ENCODE assay signal across 12 cellular contexts in genomic region chr15:74007820-74008371, GRCh38. TPM values are rescaled to one million over a fixed set of nuclear protein-coding genes. Genes with fewer than 3 reads are reported as not detected.
DNase-seq lines count a peak whose midpoint lies in the region; ATAC-seq and TF ChIP-seq lines count a peak whose summit lies in the region.
"Had no signal": no experiment of that assay in that cellular context is flagged by ENCODE, and none has a peak within 500 bp of the region (broad histone marks: within the 10 kb centered on the region; RNA-seq: fewer than 3 reads in every experiment).

No MANE protein-coding gene starts in this region.

- H3K4me1 Mint-ChIP-seq in activated naive CD4-positive, alpha-beta T cell treated with anti-CD3 and anti-CD28 coated beads, Interleukin-2, amount 50 U/mL, for 24 hours: peaks cover 60% of the 10 kb centered on the region
- peaks cover 38 to 76% (median 71%) of the 10 kb centered on the region in 4 donors for H3K4me1 Mint-ChIP-seq in naive thymus-derived CD8-positive, alpha-beta T cell

- peaks cover 5% of the 10 kb centered on the region for H3K9me3 Mint-ChIP-seq in activated naive CD4-positive, alpha-beta T cell treated with anti-CD3 and anti-CD28 coated beads, Interleukin-2, amount 50 U/mL, for 24 hours
- peaks cover 0 to 4% (median 0%) of the 10 kb centered on the region in 9 donors for H3K9me3 Mint-ChIP-seq in naive thymus-derived CD8-positive, alpha-beta T cell

- no peak for ATAC-seq in Right ventricle myocardium inferior
- ATAC-seq in naive thymus-derived CD8-positive, alpha-beta T cell: peak; percentile 82 to 89
- ATAC-seq in aorta (ENCODE audit: low FRiP score): peak; percentile 28
- ATAC-seq in GM19351 (IDR thresholded peaks at IDR 0.05; ENCODE audit: unreplicated experiment): no peak

- WGBS in aorta, 2 donors: 84 to 89% methylated on average over 5 of the region's 5 CpGs

- peaks cover 25% of the 10 kb centered on the region for H3K36me3 Mint-ChIP-seq in activated naive CD4-positive, alpha-beta T cell treated with anti-CD3 and anti-CD28 coated beads, Interleukin-2, amount 50 U/mL, for 24 hours
- peaks cover 9 to 70% (median 45%) of the 10 kb centered on the region in 3 donors for H3K36me3 Mint-ChIP-seq in naive thymus-derived CD8-positive, alpha-beta T cell

- peaks cover 82% of the 10 kb centered on the region for H3K4me1 ChIP-seq in left ventricle myocardium inferior
- peaks cover 0 to 1% of the 10 kb centered on the region in 2 donors for H3K4me1 ChIP-seq in aorta (ENCODE audit: control insufficient read depth in 1 of 2, insufficient read depth in 2 of 2, low read length in 2 of 2)

- peak overlapping the region; percentile 69 for H3K4me3 Mint-ChIP-seq in activated naive CD4-positive, alpha-beta T cell treated with anti-CD3 and anti-CD28 coated beads, Interleukin-2, amount 50 U/mL, for 24 hours
- peak overlapping the region; percentile 42 to 82 (median 70) for H3K4me3 Mint-ChIP-seq in naive thymus-derived CD8-positive, alpha-beta T cell
- H3K4me3 Mint-ChIP-seq: neural crest cell had no signal

- no peak for TF ChIP-seq CTCF in left ventricle myocardium inferior (IDR thresholded peaks at IDR 0.05; ENCODE audit: borderline replicate concordance)

- POLR2A ChIA-PET in naive thymus-derived CD8-positive, alpha-beta T cell (lab: Charles Lee): interaction anchor here (0.9 to 3.3 kb wide), 4 partner anchors 12 to 30 kb away, joined by 3 to 28 read pairs (median 5); partner anchors contain the start of genes PML and STOML1

- H3K9me3 ChIP-seq in left ventricle myocardium inferior (replicated peaks) (no peaks in the 10 kb centered on the region), aorta (ENCODE audit: control insufficient read depth, low read length) (no peaks in the 10 kb centered on the region)

- no peak overlapping the region for H3K4me3 ChIP-seq in left ventricle myocardium inferior
- H3K4me3 ChIP-seq in aorta (ENCODE audit: low read length in 2 of 2): no peak overlapping the region

- H3K27me3 ChIP-seq in left ventricle myocardium inferior (ENCODE audit: low read depth) (no peaks in the 10 kb centered on the region), aorta (ENCODE audit: control insufficient read depth in 1 of 2, insufficient read depth in 2 of 2, low read length in 1 of 2) (no peaks in the 10 kb centered on the region)

- DNase-seq in left ventricle myocardium inferior (no peak), Right ventricle myocardium inferior (ENCODE audit: missing footprints) (no peak), aorta (no peak), retina (no peak)
- peak in 3 of 10 donors; percentile 19 to 46 (median 34) for DNase-seq in naive thymus-derived CD8-positive, alpha-beta T cell
- no peak for DNase-seq in stimulated activated CD4-positive, alpha-beta T cell treated with anti-CD3 and anti-CD28 coated beads, Interleukin-2, amount 100 ng/mL, for 48 hours
- DNase-seq: cortex of kidney; hippocampal formation; stimulated activated CD4-positive, alpha-beta T cell treated with anti-CD3 and anti-CD28 coated beads, Interleukin-4, amount 100 ng/mL, for 24 hours had no signal

- H3K36me3 ChIP-seq in left ventricle myocardium inferior (peaks cover 28% of the 10 kb centered on the region), aorta (ENCODE audit: control insufficient read depth in 1 of 2, insufficient read depth in 2 of 2, low read length in 1 of 2) (peaks cover 0 to 5% of the 10 kb centered on the region in 2 donors)

- peak overlapping the region; percentile 67 for H3K27ac ChIP-seq in left ventricle myocardium inferior (replicated peaks)
- peak overlapping the region in 1 of 2 donors; percentile 45 for H3K27ac ChIP-seq in aorta (ENCODE audit: low read depth in 1 of 2, low read length in 2 of 2)

- H3K27me3 Mint-ChIP-seq in activated naive CD4-positive, alpha-beta T cell treated with anti-CD3 and anti-CD28 coated beads, Interleukin-2, amount 50 U/mL, for 24 hours: no peaks in the 10 kb centered on the region
- H3K27me3 Mint-ChIP-seq in naive thymus-derived CD8-positive, alpha-beta T cell: no peaks in the 10 kb centered on the region

- intact Hi-C loops in left ventricle myocardium inferior (cut with micrococcal nuclease): no loop called here
- intact Hi-C loops in Right ventricle myocardium inferior (cut with DNase I): no loop called here
- intact Hi-C loops in aorta (cut with DNase I): no loop called here

- H3K27ac Mint-ChIP-seq in activated naive CD4-positive, alpha-beta T cell treated with anti-CD3 and anti-CD28 coated beads, Interleukin-2, amount 50 U/mL, for 24 hours: peak overlapping the region; percentile 92
- H3K27ac Mint-ChIP-seq in naive thymus-derived CD8-positive, alpha-beta T cell: peak overlapping the region; percentile 56 to 96 (median 89)

RNA-seq across cellular contexts. Expression of gene PML, which starts 13.4 kb away (rescaled TPM):
- total RNA-seq in left ventricle myocardium inferior (19.1 TPM), Right ventricle myocardium inferior (22.3 TPM), aorta (10 to 100 TPM; 72.6 to 91.9 TPM)
- total RNA-seq in naive thymus-derived CD8-positive, alpha-beta T cell: 10 to 100 TPM; 53.1 to 57.9 TPM
- polyA plus RNA-seq in naive thymus-derived CD8-positive, alpha-beta T cell: 10 to 100 TPM; 12.2 to 26.9 (median 19.7) TPM
- polyA plus RNA-seq in aorta: 10 to 100 TPM in 1 of 2 donors, 1 to 10 TPM in 1; 8.6 to 45.5 TPM

RNA-seq across cellular contexts. Expression of gene STOML1, which starts 15.8 kb away (rescaled TPM):
- total RNA-seq in left ventricle myocardium inferior: 26.1 TPM
- total RNA-seq in Right ventricle myocardium inferior: 31.2 TPM
- total RNA-seq in naive thymus-derived CD8-positive, alpha-beta T cell: 10 to 100 TPM; 10.4 to 10.8 TPM
- 10 to 100 TPM in 2 of 3 donors, 1 to 10 TPM in 1; 9.6 to 15.6 (median 12.6) TPM for polyA plus RNA-seq in naive thymus-derived CD8-positive, alpha-beta T cell
- 10 to 100 TPM; 12.9 to 16.4 TPM for total RNA-seq in aorta
- 10 to 100 TPM; 10.5 to 19.2 TPM for polyA plus RNA-seq in aorta

Comparison
In these comparisons a context has a peak if more than half of its experiments do, and no peak if none do; other contexts are left out.
1. ATAC-seq: peak in naive thymus-derived CD8-positive, alpha-beta T cell (2 of 2) and aorta (single experiment); none in Right ventricle myocardium inferior (single experiment) and GM19351 (single experiment).